9 cellular contexts compared by ENCODE assay signal in the genomic region with DNA sequence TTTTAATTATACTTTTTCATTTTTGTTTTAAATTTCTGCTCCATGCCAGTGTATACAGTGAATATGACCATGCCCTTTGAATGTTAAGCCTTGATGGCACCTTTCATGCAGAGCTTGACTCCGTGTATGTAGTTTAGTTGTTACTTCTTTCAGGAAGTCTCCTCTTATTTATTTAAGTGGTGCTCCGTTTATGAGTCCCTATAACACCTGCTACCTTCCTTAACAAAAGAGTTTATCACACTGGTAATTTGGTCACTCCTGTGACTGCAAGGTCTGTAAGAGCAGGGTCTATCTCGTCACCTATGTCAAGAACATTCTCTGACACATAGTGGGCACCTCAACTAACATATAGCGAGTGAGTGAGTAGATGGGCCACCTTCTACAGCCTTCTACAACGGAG.
"Had no signal": no experiment of that assay in that cellular context is flagged by ENCODE, and none has a peak within 500 bp of the region (broad histone marks: within the 10 kb centered on the region; RNA-seq: fewer than 3 reads in every experiment).

No MANE protein-coding gene starts in this region.

- H3K36me3 ChIP-seq: gastroesophageal sphincter, stomach, uterus had no signal

- H3K27me3 ChIP-seq: gastroesophageal sphincter, stomach, uterus had no signal

- H3K9me3 ChIP-seq: gastroesophageal sphincter, stomach, uterus had no signal

- H3K27ac ChIP-seq: coronary artery, gastroesophageal sphincter, uterus had no signal

- ATAC-seq: gastroesophageal sphincter had no signal

- H3K4me1 ChIP-seq: uterus had no signal

- H3K4me3 ChIP-seq: coronary artery, gastroesophageal sphincter, skin epidermis, stomach, uterus had no signal

- DNase-seq: activated B cell treated with CpG ODN at 0.5 μM for 24 hours; activated CD4-positive, alpha-beta T cell treated with anti-CD3 and anti-CD28 coated beads, Interleukin-2, amount 10 ng/mL, durations not matched to agents 24 days and 14 days; activated naive CD4-positive, alpha-beta T cell treated with Interleukin-2 at 50 U/mL for 16 hours; effector CD8-positive, alpha-beta T cell; stomach; uterus had no signal
